1 cellular context compared by ENCODE assay signal in genomic region chr2:71882949-71883472, GRCh38.
TF ChIP-seq lines count a peak whose summit lies in the region.

No MANE protein-coding gene starts in this region.

TF ChIP-seq in HepG2, 621 proteins besides CTCF, POLR2A, EP300 and RAD21 (continued from another document and continues in another):
- TF ChIP-seq, protein P1, sequence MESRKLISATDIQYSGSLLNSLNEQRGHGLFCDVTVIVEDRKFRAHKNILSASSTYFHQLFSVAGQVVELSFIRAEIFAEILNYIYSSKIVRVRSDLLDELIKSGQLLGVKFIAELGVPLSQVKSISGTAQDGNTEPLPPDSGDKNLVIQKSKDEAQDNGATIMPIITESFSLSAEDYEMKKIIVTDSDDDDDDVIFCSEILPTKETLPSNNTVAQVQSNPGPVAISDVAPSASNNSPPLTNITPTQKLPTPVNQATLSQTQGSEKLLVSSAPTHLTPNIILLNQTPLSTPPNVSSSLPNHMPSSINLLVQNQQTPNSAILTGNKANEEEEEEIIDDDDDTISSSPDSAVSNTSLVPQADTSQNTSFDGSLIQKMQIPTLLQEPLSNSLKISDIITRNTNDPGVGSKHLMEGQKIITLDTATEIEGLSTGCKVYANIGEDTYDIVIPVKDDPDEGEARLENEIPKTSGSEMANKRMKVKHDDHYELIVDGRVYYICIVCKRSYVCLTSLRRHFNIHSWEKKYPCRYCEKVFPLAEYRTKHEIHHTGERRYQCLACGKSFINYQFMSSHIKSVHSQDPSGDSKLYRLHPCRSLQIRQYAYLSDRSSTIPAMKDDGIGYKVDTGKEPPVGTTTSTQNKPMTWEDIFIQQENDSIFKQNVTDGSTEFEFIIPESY (CRISPR knock-in tag; IDR thresholded peaks at IDR 0.05): no peak
- TF ChIP-seq RNF219 (CRISPR knock-in tag; IDR thresholded peaks at IDR 0.05) (no peak), ZBTB7A (CRISPR knock-in tag; IDR thresholded peaks at IDR 0.05) (peak; percentile 70; the same call in 1 of the 2 replicates), ZBTB14 (CRISPR knock-in tag; IDR thresholded peaks at IDR 0.05) (no peak), SIN3B (IDR thresholded peaks at IDR 0.05; ENCODE audit: low read length) (no peak), ZNF567 (CRISPR knock-in tag; IDR thresholded peaks at IDR 0.05; ENCODE audit: borderline replicate concordance) (no peak; the same call in 1 of the 2 replicates), WIZ (CRISPR knock-in tag; IDR thresholded peaks at IDR 0.05) (peak; percentile 79; the same call in 1 of the 2 replicates), RFX3 (CRISPR knock-in tag; IDR thresholded peaks at IDR 0.05) (no peak), XRCC5 (optimal IDR thresholded peaks at IDR 0.05; ENCODE audit: low read length) (peak; percentile 97), SRSF9 (IDR thresholded peaks at IDR 0.05; ENCODE audit: borderline replicate concordance, insufficient read depth, low read depth, low read length, poor library complexity, severe bottlenecking) (no peak), MED1 (CRISPR knock-in tag; IDR thresholded peaks at IDR 0.05) (peak; percentile 95), AKAP8 (CRISPR knock-in tag; IDR thresholded peaks at IDR 0.05) (0 out of 2 replicates have a peak, but pooled peaks have one; percentile 49), LRRFIP1 (CRISPR knock-in tag; conservative IDR thresholded peaks at IDR 0.05) (no peak), ZNF773 (CRISPR knock-in tag; IDR thresholded peaks at IDR 0.05; ENCODE audit: borderline replicate concordance) (no peak), SNAPC5 (CRISPR knock-in tag; IDR thresholded peaks at IDR 0.05; ENCODE audit: borderline replicate concordance) (no peak), ZNF138 (CRISPR knock-in tag; IDR thresholded peaks at IDR 0.05; ENCODE audit: low read depth) (no peak), RFX1 (IDR thresholded peaks at IDR 0.05) (no peak), NR1H2 (CRISPR knock-in tag; IDR thresholded peaks at IDR 0.05; ENCODE audit: borderline replicate concordance, low read depth) (no peak), DRAP1 (CRISPR knock-in tag; IDR thresholded peaks at IDR 0.05) (0 out of 2 replicates have a peak, but pooled peaks have one; percentile 49), SETDB1 (CRISPR knock-in tag; IDR thresholded peaks at IDR 0.05; ENCODE audit: borderline replicate concordance) (no peak), FOSL1 (CRISPR knock-in tag; IDR thresholded peaks at IDR 0.05; ENCODE audit: borderline replicate concordance) (no peak), NR2F6 (IDR thresholded peaks at IDR 0.05) (peak; percentile 88), NR2F6 (CRISPR knock-in tag; IDR thresholded peaks at IDR 0.05) (peak; percentile 97), RELA (CRISPR knock-in tag; IDR thresholded peaks at IDR 0.05) (no peak), ZNF674 (CRISPR knock-in tag; IDR thresholded peaks at IDR 0.05; ENCODE audit: low read depth) (no peak; the same call in 1 of the 2 replicates), NR3C1 (CRISPR knock-in tag; IDR thresholded peaks at IDR 0.05) (no peak), ZC3H13 (CRISPR knock-in tag; IDR thresholded peaks at IDR 0.05) (no peak; the same call in 1 of the 2 replicates), CEBPG (CRISPR knock-in tag; IDR thresholded peaks at IDR 0.05) (peak; percentile 98), KLF12 (CRISPR knock-in tag; IDR thresholded peaks at IDR 0.05; ENCODE audit: borderline replicate concordance) (no peak), ZNF446 (CRISPR knock-in tag; IDR thresholded peaks at IDR 0.05) (no peak), TFDP2 (CRISPR knock-in tag; IDR thresholded peaks at IDR 0.05) (peak; percentile 48)
- TF ChIP-seq, protein P2, sequence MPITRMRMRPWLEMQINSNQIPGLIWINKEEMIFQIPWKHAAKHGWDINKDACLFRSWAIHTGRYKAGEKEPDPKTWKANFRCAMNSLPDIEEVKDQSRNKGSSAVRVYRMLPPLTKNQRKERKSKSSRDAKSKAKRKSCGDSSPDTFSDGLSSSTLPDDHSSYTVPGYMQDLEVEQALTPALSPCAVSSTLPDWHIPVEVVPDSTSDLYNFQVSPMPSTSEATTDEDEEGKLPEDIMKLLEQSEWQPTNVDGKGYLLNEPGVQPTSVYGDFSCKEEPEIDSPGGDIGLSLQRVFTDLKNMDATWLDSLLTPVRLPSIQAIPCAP (CRISPR knock-in tag; IDR thresholded peaks at IDR 0.05; ENCODE audit: low read depth): no peak
- TF ChIP-seq, protein P3, sequence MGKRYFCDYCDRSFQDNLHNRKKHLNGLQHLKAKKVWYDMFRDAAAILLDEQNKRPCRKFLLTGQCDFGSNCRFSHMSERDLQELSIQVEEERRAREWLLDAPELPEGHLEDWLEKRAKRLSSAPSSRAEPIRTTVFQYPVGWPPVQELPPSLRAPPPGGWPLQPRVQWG (CRISPR knock-in tag; IDR thresholded peaks at IDR 0.05; ENCODE audit: borderline replicate concordance, low read depth): no peak
- TF ChIP-seq, protein P4, sequence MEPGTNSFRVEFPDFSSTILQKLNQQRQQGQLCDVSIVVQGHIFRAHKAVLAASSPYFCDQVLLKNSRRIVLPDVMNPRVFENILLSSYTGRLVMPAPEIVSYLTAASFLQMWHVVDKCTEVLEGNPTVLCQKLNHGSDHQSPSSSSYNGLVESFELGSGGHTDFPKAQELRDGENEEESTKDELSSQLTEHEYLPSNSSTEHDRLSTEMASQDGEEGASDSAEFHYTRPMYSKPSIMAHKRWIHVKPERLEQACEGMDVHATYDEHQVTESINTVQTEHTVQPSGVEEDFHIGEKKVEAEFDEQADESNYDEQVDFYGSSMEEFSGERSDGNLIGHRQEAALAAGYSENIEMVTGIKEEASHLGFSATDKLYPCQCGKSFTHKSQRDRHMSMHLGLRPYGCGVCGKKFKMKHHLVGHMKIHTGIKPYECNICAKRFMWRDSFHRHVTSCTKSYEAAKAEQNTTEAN (CRISPR knock-in tag; conservative IDR thresholded peaks at IDR 0.05): peak; percentile 76
- TF ChIP-seq, protein P5, sequence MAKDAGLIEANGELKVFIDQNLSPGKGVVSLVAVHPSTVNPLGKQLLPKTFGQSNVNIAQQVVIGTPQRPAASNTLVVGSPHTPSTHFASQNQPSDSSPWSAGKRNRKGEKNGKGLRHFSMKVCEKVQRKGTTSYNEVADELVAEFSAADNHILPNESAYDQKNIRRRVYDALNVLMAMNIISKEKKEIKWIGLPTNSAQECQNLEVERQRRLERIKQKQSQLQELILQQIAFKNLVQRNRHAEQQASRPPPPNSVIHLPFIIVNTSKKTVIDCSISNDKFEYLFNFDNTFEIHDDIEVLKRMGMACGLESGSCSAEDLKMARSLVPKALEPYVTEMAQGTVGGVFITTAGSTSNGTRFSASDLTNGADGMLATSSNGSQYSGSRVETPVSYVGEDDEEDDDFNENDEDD (CRISPR knock-in tag; IDR thresholded peaks at IDR 0.05; ENCODE audit: borderline replicate concordance): peak; percentile 50; the same call in 1 of the 2 replicates
- TF ChIP-seq, protein P6, sequence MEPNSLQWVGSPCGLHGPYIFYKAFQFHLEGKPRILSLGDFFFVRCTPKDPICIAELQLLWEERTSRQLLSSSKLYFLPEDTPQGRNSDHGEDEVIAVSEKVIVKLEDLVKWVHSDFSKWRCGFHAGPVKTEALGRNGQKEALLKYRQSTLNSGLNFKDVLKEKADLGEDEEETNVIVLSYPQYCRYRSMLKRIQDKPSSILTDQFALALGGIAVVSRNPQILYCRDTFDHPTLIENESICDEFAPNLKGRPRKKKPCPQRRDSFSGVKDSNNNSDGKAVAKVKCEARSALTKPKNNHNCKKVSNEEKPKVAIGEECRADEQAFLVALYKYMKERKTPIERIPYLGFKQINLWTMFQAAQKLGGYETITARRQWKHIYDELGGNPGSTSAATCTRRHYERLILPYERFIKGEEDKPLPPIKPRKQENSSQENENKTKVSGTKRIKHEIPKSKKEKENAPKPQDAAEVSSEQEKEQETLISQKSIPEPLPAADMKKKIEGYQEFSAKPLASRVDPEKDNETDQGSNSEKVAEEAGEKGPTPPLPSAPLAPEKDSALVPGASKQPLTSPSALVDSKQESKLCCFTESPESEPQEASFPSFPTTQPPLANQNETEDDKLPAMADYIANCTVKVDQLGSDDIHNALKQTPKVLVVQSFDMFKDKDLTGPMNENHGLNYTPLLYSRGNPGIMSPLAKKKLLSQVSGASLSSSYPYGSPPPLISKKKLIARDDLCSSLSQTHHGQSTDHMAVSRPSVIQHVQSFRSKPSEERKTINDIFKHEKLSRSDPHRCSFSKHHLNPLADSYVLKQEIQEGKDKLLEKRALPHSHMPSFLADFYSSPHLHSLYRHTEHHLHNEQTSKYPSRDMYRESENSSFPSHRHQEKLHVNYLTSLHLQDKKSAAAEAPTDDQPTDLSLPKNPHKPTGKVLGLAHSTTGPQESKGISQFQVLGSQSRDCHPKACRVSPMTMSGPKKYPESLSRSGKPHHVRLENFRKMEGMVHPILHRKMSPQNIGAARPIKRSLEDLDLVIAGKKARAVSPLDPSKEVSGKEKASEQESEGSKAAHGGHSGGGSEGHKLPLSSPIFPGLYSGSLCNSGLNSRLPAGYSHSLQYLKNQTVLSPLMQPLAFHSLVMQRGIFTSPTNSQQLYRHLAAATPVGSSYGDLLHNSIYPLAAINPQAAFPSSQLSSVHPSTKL (CRISPR knock-in tag; IDR thresholded peaks at IDR 0.05): peak; percentile 99
- TF ChIP-seq, protein P7, sequence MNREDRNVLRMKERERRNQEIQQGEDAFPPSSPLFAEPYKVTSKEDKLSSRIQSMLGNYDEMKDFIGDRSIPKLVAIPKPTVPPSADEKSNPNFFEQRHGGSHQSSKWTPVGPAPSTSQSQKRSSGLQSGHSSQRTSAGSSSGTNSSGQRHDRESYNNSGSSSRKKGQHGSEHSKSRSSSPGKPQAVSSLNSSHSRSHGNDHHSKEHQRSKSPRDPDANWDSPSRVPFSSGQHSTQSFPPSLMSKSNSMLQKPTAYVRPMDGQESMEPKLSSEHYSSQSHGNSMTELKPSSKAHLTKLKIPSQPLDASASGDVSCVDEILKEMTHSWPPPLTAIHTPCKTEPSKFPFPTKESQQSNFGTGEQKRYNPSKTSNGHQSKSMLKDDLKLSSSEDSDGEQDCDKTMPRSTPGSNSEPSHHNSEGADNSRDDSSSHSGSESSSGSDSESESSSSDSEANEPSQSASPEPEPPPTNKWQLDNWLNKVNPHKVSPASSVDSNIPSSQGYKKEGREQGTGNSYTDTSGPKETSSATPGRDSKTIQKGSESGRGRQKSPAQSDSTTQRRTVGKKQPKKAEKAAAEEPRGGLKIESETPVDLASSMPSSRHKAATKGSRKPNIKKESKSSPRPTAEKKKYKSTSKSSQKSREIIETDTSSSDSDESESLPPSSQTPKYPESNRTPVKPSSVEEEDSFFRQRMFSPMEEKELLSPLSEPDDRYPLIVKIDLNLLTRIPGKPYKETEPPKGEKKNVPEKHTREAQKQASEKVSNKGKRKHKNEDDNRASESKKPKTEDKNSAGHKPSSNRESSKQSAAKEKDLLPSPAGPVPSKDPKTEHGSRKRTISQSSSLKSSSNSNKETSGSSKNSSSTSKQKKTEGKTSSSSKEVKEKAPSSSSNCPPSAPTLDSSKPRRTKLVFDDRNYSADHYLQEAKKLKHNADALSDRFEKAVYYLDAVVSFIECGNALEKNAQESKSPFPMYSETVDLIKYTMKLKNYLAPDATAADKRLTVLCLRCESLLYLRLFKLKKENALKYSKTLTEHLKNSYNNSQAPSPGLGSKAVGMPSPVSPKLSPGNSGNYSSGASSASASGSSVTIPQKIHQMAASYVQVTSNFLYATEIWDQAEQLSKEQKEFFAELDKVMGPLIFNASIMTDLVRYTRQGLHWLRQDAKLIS (CRISPR knock-in tag; IDR thresholded peaks at IDR 0.05): no peak
